In the genomic region with DNA sequence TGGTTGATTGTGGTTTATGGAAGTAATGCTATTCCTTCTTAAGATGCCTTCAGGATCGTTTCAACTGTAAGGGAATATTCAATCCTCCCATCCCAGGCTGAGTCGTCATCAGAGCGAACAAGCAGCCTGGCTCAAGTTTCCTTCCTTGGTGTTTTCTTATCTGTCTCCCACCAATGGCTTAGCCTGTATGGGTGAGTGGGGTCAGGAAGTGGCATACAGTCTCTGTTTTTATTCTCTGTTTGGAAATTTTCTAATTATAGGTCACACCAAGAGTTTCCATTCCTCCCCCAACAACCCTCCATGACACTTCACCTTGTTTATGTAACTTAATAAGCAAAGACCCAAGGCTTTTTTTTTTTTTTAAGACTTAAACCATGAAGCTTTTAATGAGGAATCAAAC, we compare ENCODE assay signal across 1 cellular context.
TF ChIP-seq lines count a peak whose summit lies in the region.

No MANE protein-coding gene starts in this region.

TF ChIP-seq in HEK293, 187 proteins besides CTCF, POLR2A, EP300 and RAD21:
- no peak for TF ChIP-seq PRDM6 (tag by site-specific recombination; IDR thresholded peaks at IDR 0.05)
- no peak for TF ChIP-seq REPIN1 (tag by site-specific recombination; IDR thresholded peaks at IDR 0.05; ENCODE audit: low read depth)
- no peak for TF ChIP-seq ZNF350 (tag by site-specific recombination; IDR thresholded peaks at IDR 0.05)
- TF ChIP-seq BCL6B (tag by site-specific recombination; IDR thresholded peaks at IDR 0.05) = no peak
- no peak for TF ChIP-seq ZBTB8A (tag by site-specific recombination; IDR thresholded peaks at IDR 0.05)
- TF ChIP-seq ZNF658 (tag by site-specific recombination; IDR thresholded peaks at IDR 0.05) = no peak
- TF ChIP-seq SP7 (tag by site-specific recombination; IDR thresholded peaks at IDR 0.05) = 0 out of 2 replicates have a peak, but pooled peaks have one; percentile 26
- no peak for TF ChIP-seq ZNF433 (tag by site-specific recombination; IDR thresholded peaks at IDR 0.05; ENCODE audit: low read depth)
